17 cellular contexts compared by ENCODE assay signal in the genomic region with DNA sequence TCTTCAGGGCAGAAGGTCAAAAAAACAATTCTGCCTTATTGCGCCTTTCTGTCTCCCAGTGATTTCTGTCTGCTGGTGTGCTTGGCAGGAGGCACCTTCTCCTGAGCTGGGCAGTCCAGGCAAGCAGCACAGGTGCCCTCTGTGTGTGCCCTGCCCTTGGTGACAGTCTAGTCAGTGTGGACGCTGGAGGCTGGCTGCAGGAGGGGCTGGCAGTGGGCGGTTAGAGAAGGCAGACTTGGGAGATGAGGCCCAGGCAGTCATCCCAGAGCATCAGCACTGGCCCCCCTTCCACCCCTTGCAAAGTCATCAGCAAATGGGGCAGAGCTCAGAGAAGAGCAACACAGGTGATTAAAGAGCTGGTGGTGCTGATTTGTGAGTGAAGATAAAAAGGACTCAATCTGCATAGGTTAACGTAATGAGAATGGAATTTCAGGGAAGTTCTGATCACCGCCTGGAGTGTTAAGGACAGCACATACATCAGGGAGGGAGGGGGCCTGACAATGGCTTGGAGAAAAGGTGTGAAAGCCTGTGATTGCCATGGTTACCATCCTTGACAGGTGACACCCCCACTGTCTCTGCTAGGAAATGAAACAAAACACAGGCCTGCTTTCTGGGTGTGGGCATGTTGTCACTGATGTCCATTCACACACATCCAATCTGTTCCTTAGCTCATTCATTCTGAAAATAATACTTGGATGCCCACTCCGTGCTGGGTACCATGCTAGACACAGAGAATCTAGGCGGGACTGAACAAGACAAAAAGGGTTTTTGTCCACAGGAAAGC.
A peak's percentile ranks its signal among the peaks of the same experiment; 100 is the strongest.
DNase-seq lines count a peak whose midpoint lies in the region; ATAC-seq, FAIRE-seq and TF ChIP-seq lines count a peak whose summit lies in the region.
"Had no signal": no experiment of that assay in that cellular context is flagged by ENCODE, and none has a peak within 500 bp of the region (broad histone marks: within the 10 kb centered on the region; RNA-seq: fewer than 3 reads in every experiment).

No MANE protein-coding gene starts in this region.

- H2AFZ ChIP-seq in mesenchymal stem cell (ENCODE audit: low read depth, low read length) (no peak overlapping the region), PC-9 (no peak overlapping the region)

- no peak overlapping the region for H4K8ac ChIP-seq in mesenchymal stem cell (ENCODE audit: low read length)

- ATAC-seq in WTC11 (peak; percentile 92), HG03342 (IDR thresholded peaks at IDR 0.05; ENCODE audit: unreplicated experiment) (no peak)
- ATAC-seq: left cardiac atrium had no signal

- H2BK5ac ChIP-seq in mesenchymal stem cell (ENCODE audit: low read depth, low read length, poor library complexity, severe bottlenecking), result no peak overlapping the region

- H3K4me2 ChIP-seq in mesenchymal stem cell (ENCODE audit: low read length, poor library complexity, severe bottlenecking), result no peak overlapping the region
- H3K4me2 ChIP-seq in PC-9, result no peak overlapping the region

- no peaks in the 10 kb centered on the region for H4K20me1 ChIP-seq in PC-9 (ENCODE audit: insufficient read depth)

- peaks cover 42% of the 10 kb centered on the region for H3K4me1 Mint-ChIP-seq in WTC11
- H3K4me1 Mint-ChIP-seq: activated naive CD4-positive, alpha-beta T cell treated with anti-CD3 and anti-CD28 coated beads, Interleukin-2, amount 50 U/mL, for 24 hours had no signal

- H4K91ac ChIP-seq in mesenchymal stem cell (ENCODE audit: low read length), result no peak overlapping the region

- no peak overlapping the region for H3K18ac ChIP-seq in mesenchymal stem cell (ENCODE audit: low read depth in 1 of 2, low read length in 2 of 2)

- H2BK120ac ChIP-seq in mesenchymal stem cell (ENCODE audit: low read depth, low read length), result no peak overlapping the region

- POLR2A ChIA-PET in WTC11 (lab: Charles Lee) (no interaction called here), PC-9 (lab: Charles Lee; ENCODE audit: unreplicated experiment) (no interaction called here)

- CTCF ChIA-PET in WTC11 (lab: Charles Lee), result interaction anchor here (0.6 to 1.9 kb wide), 2 partner anchors 183 to 267 kb away, joined by 3 to 5 read pairs; no protein-coding TSS in a partner anchor
- CTCF ChIA-PET in PC-9 (lab: Charles Lee), result no interaction called here

- no peak for FAIRE-seq in GM12892 (lab: Jason Lieb, UNC)

- H3K14ac ChIP-seq in mesenchymal stem cell (ENCODE audit: low read length in 2 of 2), result no peak overlapping the region

- no TSS peak for BruUV-seq in PC-9 (replicated peaks; lab: Mats Ljungman, UMichigan)

- H3K9ac ChIP-seq in mesenchymal stem cell (ENCODE audit: low read length), result no peak overlapping the region

- H3K9me3 Mint-ChIP-seq in WTC11, result peaks cover 19% of the 10 kb centered on the region
- H3K9me3 Mint-ChIP-seq: activated naive CD4-positive, alpha-beta T cell treated with anti-CD3 and anti-CD28 coated beads, Interleukin-2, amount 50 U/mL, for 24 hours had no signal

- H3K27ac Mint-ChIP-seq in WTC11, result peak overlapping the region; percentile 77
- H3K27ac Mint-ChIP-seq: activated naive CD4-positive, alpha-beta T cell treated with anti-CD3 and anti-CD28 coated beads, Interleukin-2, amount 50 U/mL, for 24 hours; stimulated activated naive CD8-positive, alpha-beta T cell treated with anti-CD3 and anti-CD28 coated beads, Interleukin-15, Interleukin-2, amounts not matched to agents 100 ng/mL and 50 ng/mL, for 24 hours had no signal

- H3K36me3 ChIP-seq in mesenchymal stem cell (ENCODE audit: control insufficient read depth in 1 of 2, insufficient read depth in 2 of 2, low read depth in 1 of 2, low read length in 2 of 2), result peaks cover 0 to 56% of the 10 kb centered on the region in 2 experiments
- no peaks in the 10 kb centered on the region; the same call in 1 of the 2 replicates for H3K36me3 ChIP-seq in PC-9 (ENCODE audit: low read depth)

- H3K23ac ChIP-seq in mesenchymal stem cell (ENCODE audit: low read length in 2 of 2), result no peak overlapping the region

- H2BK12ac ChIP-seq in mesenchymal stem cell (ENCODE audit: low read length in 2 of 2), result no peak overlapping the region

- H3K27me3 Mint-ChIP-seq in WTC11 (ENCODE audit: low read depth), result peaks cover 4% of the 10 kb centered on the region; the same call in 1 of the 2 replicates
- H3K27me3 Mint-ChIP-seq: activated naive CD4-positive, alpha-beta T cell treated with anti-CD3 and anti-CD28 coated beads, Interleukin-2, amount 50 U/mL, for 24 hours; CD8-positive, alpha-beta memory T cell; stimulated activated naive CD8-positive, alpha-beta T cell treated with anti-CD3 and anti-CD28 coated beads, Interleukin-15, Interleukin-2, amounts not matched to agents 100 ng/mL and 50 ng/mL, for 24 hours had no signal

- H2AK5ac ChIP-seq in mesenchymal stem cell (ENCODE audit: low read length, severe bottlenecking), result no peak overlapping the region

- H3K27me3 ChIP-seq in mesenchymal stem cell (ENCODE audit: control insufficient read depth in 1 of 2, insufficient read depth in 1 of 2, low read length in 2 of 2) (no peaks in the 10 kb centered on the region), PC-9 (ENCODE audit: insufficient read depth, low read depth) (no peaks in the 10 kb centered on the region)
- H3K27me3 ChIP-seq: vagina had no signal

- H3K4me1 ChIP-seq in mesenchymal stem cell (ENCODE audit: control insufficient read depth, insufficient read depth, low read depth, low read length) (peaks cover 2% of the 10 kb centered on the region), PC-9 (replicated peaks; ENCODE audit: insufficient read depth) (no peaks in the 10 kb centered on the region)

- no peak for TF ChIP-seq POLR2A in GM12892 (IDR thresholded peaks at IDR 0.05; ENCODE audit: low read depth, low read length)

- H3K36me3 Mint-ChIP-seq in WTC11, result peaks cover 27% of the 10 kb centered on the region

- no peak overlapping the region for H3K27ac ChIP-seq in mesenchymal stem cell (ENCODE audit: low read length, poor library complexity, severe bottlenecking)
- no peak overlapping the region for H3K27ac ChIP-seq in PC-9
- H3K27ac ChIP-seq: vagina had no signal

- no peaks in the 10 kb centered on the region for H3F3A ChIP-seq in PC-9 (ENCODE audit: insufficient read depth, low read depth)

- H3K79me2 ChIP-seq in PC-9 (ENCODE audit: low read depth), result no peaks in the 10 kb centered on the region

- no peaks in the 10 kb centered on the region for H3K9me2 ChIP-seq in PC-9 (ENCODE audit: insufficient read depth)

- DNase-seq in ELF-1 (ENCODE audit: low read depth, low spot score), result peak; percentile 90
- peak; percentile 28 for DNase-seq in WTC11 (ENCODE audit: low spot score)
- DNase-seq in head of caudate nucleus, result peak in 30 of 42 donors; percentile 14 to 85 (median 57)
- DNase-seq in midbrain (lab: John Stamatoyannopoulos, UW), result peak; percentile 82
- no peak for DNase-seq in mesenchymal stem cell
- no peak for DNase-seq in PC-9
- DNase-seq in GM12892 (ENCODE audit: insufficient read length), result no peak
- DNase-seq: activated CD4-positive, alpha-beta T cell treated with anti-CD3 and anti-CD28 coated beads, Interleukin-2, amount 50 U/mL, for 1 hour; CD8-positive, alpha-beta memory T cell; DMS79; left cardiac atrium; NCI-H2227 treated with DMSO at 0.1 percent for 48 hours; stimulated activated CD4-positive, alpha-beta T cell treated with anti-CD3 and anti-CD28 coated beads, Interleukin-1b, Interleukin-23, amount 100 ng/mL, for 48 hours had no signal

- TF ChIP-seq CTCF in WTC11 (IDR thresholded peaks at IDR 0.05), result no peak
- no peak for TF ChIP-seq CTCF in PC-9 (conservative IDR thresholded peaks at IDR 0.05)

- no peak overlapping the region for H3K4me3 Mint-ChIP-seq in WTC11
- H3K4me3 Mint-ChIP-seq: activated naive CD4-positive, alpha-beta T cell treated with anti-CD3 and anti-CD28 coated beads, Interleukin-2, amount 50 U/mL, for 24 hours; CD8-positive, alpha-beta memory T cell; stimulated activated naive CD8-positive, alpha-beta T cell treated with anti-CD3 and anti-CD28 coated beads, Interleukin-15, Interleukin-2, amounts not matched to agents 100 ng/mL and 50 ng/mL, for 24 hours had no signal

- no peaks in the 10 kb centered on the region for H3K79me1 ChIP-seq in mesenchymal stem cell (replicated peaks; ENCODE audit: low read length, poor library complexity, severe bottlenecking)

- 33% methylated on average over 7 of the region's 7 CpGs for WGBS in mesenchymal stem cell

- H3K4me3 ChIP-seq in mesenchymal stem cell (ENCODE audit: insufficient read depth in 1 of 2, low read depth in 1 of 2, low read length in 2 of 2), result no peak overlapping the region
- H3K4me3 ChIP-seq in PC-9, result no peak overlapping the region
- H3K4me3 ChIP-seq: vagina had no signal

- no peak overlapping the region for H2BK15ac ChIP-seq in mesenchymal stem cell (ENCODE audit: low read depth, poor library complexity, severe bottlenecking)

- intact Hi-C loops in head of caudate nucleus (cut with DNase I), result no loop called here
- intact Hi-C loops in PC-9 (cut with micrococcal nuclease; ENCODE audit: unreplicated experiment), result no loop called here

- H3K9me3 ChIP-seq in mesenchymal stem cell (ENCODE audit: control insufficient read depth, low read length) (peaks cover 8% of the 10 kb centered on the region), PC-9 (ENCODE audit: insufficient read depth, low read depth) (no peaks in the 10 kb centered on the region)
- H3K9me3 ChIP-seq: vagina had no signal

- H3K4ac ChIP-seq in mesenchymal stem cell (ENCODE audit: low read depth in 1 of 2, low read length in 2 of 2), result no peak overlapping the region

TF ChIP-seq in WTC11, 78 proteins besides CTCF, POLR2A, EP300 and RAD21 (continues in another document):
- TF ChIP-seq, protein P1, sequence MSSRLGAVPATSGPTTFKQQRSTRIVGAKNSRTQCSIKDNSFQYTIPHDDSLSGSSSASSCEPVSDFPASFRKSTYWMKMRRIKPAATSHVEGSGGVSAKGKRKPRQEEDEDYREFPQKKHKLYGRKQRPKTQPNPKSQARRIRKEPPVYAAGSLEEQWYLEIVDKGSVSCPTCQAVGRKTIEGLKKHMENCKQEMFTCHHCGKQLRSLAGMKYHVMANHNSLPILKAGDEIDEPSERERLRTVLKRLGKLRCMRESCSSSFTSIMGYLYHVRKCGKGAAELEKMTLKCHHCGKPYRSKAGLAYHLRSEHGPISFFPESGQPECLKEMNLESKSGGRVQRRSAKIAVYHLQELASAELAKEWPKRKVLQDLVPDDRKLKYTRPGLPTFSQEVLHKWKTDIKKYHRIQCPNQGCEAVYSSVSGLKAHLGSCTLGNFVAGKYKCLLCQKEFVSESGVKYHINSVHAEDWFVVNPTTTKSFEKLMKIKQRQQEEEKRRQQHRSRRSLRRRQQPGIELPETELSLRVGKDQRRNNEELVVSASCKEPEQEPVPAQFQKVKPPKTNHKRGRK (CRISPR knock-in tag; IDR thresholded peaks at IDR 0.05; ENCODE audit: borderline replicate concordance), result no peak

Comparison
In these comparisons a context has a peak if more than half of its experiments do, and no peak if none do; other contexts are left out.
1. DNase-seq: peak in ELF-1 (single experiment), WTC11 (single experiment), head of caudate nucleus (30 of 42) and midbrain (single experiment); none in mesenchymal stem cell (single experiment), PC-9 (0 of 2) and GM12892 (single experiment).